In the genomic region with DNA sequence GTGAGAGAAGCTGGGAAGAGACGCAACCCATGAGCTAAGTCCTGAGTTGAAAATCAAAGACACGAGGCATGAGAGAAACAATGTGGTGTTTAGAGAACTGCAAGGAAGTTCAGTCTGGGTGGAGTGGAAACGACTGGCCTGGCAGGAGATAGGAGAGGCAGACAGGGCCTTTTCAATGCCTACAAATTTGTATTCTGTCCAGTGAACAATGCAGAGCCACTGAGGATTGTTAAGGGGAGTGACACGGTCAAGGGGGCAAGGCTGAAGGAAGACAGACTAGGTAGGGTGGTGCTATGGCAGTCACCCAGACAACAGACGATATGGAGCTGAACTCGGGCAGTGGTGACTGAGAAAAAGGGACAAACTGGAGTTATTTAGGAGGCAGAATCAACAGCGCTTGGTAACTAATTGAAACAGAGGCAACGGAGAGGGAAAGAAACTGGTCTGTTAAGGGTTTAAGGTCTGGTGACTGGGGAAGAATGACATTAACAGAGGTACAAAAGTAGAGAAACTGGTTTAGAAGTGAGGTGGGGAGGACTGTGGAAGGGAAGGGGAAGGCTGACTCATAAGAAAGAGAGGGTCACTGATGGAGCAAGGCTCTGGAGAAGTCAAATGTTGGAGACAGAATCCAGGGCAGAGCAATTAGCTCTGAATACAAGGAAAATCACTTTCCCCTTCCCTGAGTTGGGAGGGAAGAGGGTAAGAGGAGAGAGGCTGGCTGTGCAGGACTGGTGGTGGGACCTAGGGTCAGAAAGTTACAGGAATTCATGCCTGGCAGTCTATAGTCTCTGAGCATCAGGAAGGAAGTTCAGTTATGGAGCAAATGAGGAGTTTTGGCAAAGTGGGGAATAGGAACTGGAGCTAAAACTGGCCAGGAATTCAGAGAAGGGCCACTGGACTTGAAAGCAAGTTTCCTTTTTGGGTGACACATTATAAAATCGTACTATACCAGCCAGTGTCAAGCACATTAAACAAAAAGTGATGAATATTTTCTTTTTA, we compare ENCODE assay signal across 12 cellular contexts.
A peak's percentile ranks its signal among the peaks of the same experiment; 100 is the strongest.
DNase-seq lines count a peak whose midpoint lies in the region; ATAC-seq and TF ChIP-seq lines count a peak whose summit lies in the region.
"Had no signal": no experiment of that assay in that cellular context is flagged by ENCODE, and none has a peak within 500 bp of the region (broad histone marks: within the 10 kb centered on the region; RNA-seq: fewer than 3 reads in every experiment).

No MANE protein-coding gene starts in this region.

- H3K27ac Mint-ChIP-seq in progenitor cell of endocrine pancreas = peak overlapping the region; percentile 92

- no peaks in the 10 kb centered on the region for H3K9me3 Mint-ChIP-seq in progenitor cell of endocrine pancreas (ENCODE audit: low read depth)

- H3K4me1 ChIP-seq in GM23248 (ENCODE audit: insufficient read depth) = peaks cover 44% of the 10 kb centered on the region
- H3K4me1 ChIP-seq: psoas muscle had no signal

- H3K27me3 ChIP-seq in GM23248 (replicated peaks; ENCODE audit: insufficient read depth) = no peaks in the 10 kb centered on the region
- H3K27me3 ChIP-seq in H7 (ENCODE audit: control insufficient read depth, insufficient read depth, low read length) = no peaks in the 10 kb centered on the region

- peak overlapping the region; percentile 12 for H3K4me3 Mint-ChIP-seq in progenitor cell of endocrine pancreas (ENCODE audit: low read depth)

- H3K27me3 Mint-ChIP-seq in progenitor cell of endocrine pancreas = no peaks in the 10 kb centered on the region

- H3K4me3 ChIP-seq in GM23248 (peak overlapping the region; percentile 9), astrocyte of the spinal cord (ENCODE audit: low read depth, low read length) (no peak overlapping the region), H7 (ENCODE audit: insufficient read depth, low read depth, low read length) (no peak overlapping the region)
- H3K4me3 ChIP-seq: K562, psoas muscle had no signal

- ATAC-seq in left ventricle myocardium superior (peak; percentile 65), HG02884 (IDR thresholded peaks at IDR 0.05; ENCODE audit: unreplicated experiment) (no peak), HG03571 (IDR thresholded peaks at IDR 0.05; ENCODE audit: unreplicated experiment) (no peak)
- ATAC-seq: K562, psoas muscle had no signal

- in situ Hi-C loops in GM23248 (cut with MboI) (no loop called here), astrocyte of the spinal cord (cut with HindIII; ENCODE audit: low sequenced_read_pairs) (no loop called here)

- 41 to 44% methylated on average over 9 of the region's 9 CpGs for WGBS in GM23248 (ENCODE audit: low coverage in 1 of 2, low lambda C conversion rate in 2 of 2, missing lambda C conversion rate in 2 of 2), 2 experiments

- H3K9me2 ChIP-seq in GM23248 (ENCODE audit: insufficient read depth) = no peaks in the 10 kb centered on the region

- intact Hi-C loops in left ventricle myocardium superior (cut with micrococcal nuclease) = no loop called here

- H3K79me2 ChIP-seq in GM23248 (ENCODE audit: insufficient read depth) = peaks cover 100% of the 10 kb centered on the region

- H4K20me1 ChIP-seq in GM23248 (ENCODE audit: insufficient read depth) = no peaks in the 10 kb centered on the region

- peaks cover 8% of the 10 kb centered on the region for H3K36me3 Mint-ChIP-seq in progenitor cell of endocrine pancreas (ENCODE audit: insufficient read depth)

- no peak for TF ChIP-seq CTCF in astrocyte of the spinal cord (IDR thresholded peaks at IDR 0.05; ENCODE audit: low read depth, low read length)
- no peak for TF ChIP-seq CTCF in progenitor cell of endocrine pancreas (IDR thresholded peaks at IDR 0.05; ENCODE audit: unreplicated experiment)

- H3F3A ChIP-seq in GM23248 (ENCODE audit: insufficient read depth) = peaks cover 29% of the 10 kb centered on the region

- peak overlapping the region; percentile 59 for H3K27ac ChIP-seq in GM23248
- H3K27ac ChIP-seq: psoas muscle had no signal

- H3K4me1 Mint-ChIP-seq in progenitor cell of endocrine pancreas (ENCODE audit: low read depth) = peaks cover 22% of the 10 kb centered on the region

- H3K9me3 ChIP-seq in GM23248 (ENCODE audit: low read depth) = no peaks in the 10 kb centered on the region
- H3K9me3 ChIP-seq: psoas muscle had no signal

- peak overlapping the region; percentile 75 for H2AFZ ChIP-seq in GM23248

- peak overlapping the region; percentile 48 for H3K9ac ChIP-seq in GM23248

- H3K4me2 ChIP-seq in GM23248 (ENCODE audit: unreplicated experiment) = peak overlapping the region; percentile 67

- peak; percentile 54 for DNase-seq in GM23248
- peak; percentile 32 for DNase-seq in astrocyte of the spinal cord (ENCODE audit: low read depth, low spot score)
- DNase-seq in left ventricle myocardium superior = no peak
- DNase-seq in progenitor cell of endocrine pancreas (ENCODE audit: low spot score, unreplicated experiment) = no peak
- DNase-seq in H7 = no peak
- no peak for DNase-seq in NAMALWA (ENCODE audit: low spot score)
- DNase-seq: NCI-H526, psoas muscle, T-helper 2 cell had no signal

- H3K36me3 ChIP-seq in GM23248 (ENCODE audit: low read depth) = peaks cover 13% of the 10 kb centered on the region
- H3K36me3 ChIP-seq in H7 (replicated peaks; ENCODE audit: control insufficient read depth, insufficient read depth, low read length) = no peaks in the 10 kb centered on the region

Comparison
In these comparisons a context has a peak if more than half of its experiments do, and no peak if none do; other contexts are left out.
1. DNase-seq: peak in GM23248 (single experiment) and astrocyte of the spinal cord (single experiment); none in left ventricle myocardium superior (single experiment), progenitor cell of endocrine pancreas (single experiment), H7 (single experiment) and NAMALWA (single experiment).